Comparison of ENCODE assay signal across 26 cellular contexts in genomic region chr9:76247426-76247825, GRCh38.
"Had no signal": no experiment of that assay in that cellular context is flagged by ENCODE, and none has a peak within 500 bp of the region (broad histone marks: within the 10 kb centered on the region; RNA-seq: fewer than 3 reads in every experiment).

No MANE protein-coding gene starts in this region.

- FAIRE-seq: pancreas, small intestine, urothelium cell line had no signal

- H3K27me3 ChIP-seq: neutrophil, pancreas, right lobe of liver, sigmoid colon, stomach, thyroid gland, tibial nerve, upper lobe of left lung, vagina had no signal

- H3K9me3 ChIP-seq: neutrophil, pancreas, psoas muscle, right lobe of liver, sigmoid colon, stomach, thoracic aorta, thyroid gland, tibial nerve, upper lobe of left lung, vagina had no signal

- H3K4me3 ChIP-seq: pancreas, psoas muscle, right lobe of liver, sigmoid colon, stomach, thoracic aorta, thyroid gland, tibial nerve, upper lobe of left lung, vagina had no signal

- DNase-seq: naive thymus-derived CD8-positive, alpha-beta T cell; nephron progenitor cell; nucleus accumbens; pancreas; psoas muscle; right cardiac atrium; right lobe of liver; sigmoid colon; small intestine; stimulated activated CD4-positive, alpha-beta T cell treated with anti-CD3 and anti-CD28 coated beads, Interleukin-15, amount 100 ng/mL, for 24 hours; stimulated activated CD4-positive, alpha-beta T cell treated with anti-CD3 and anti-CD28 coated beads, Interleukin-2, amount 100 ng/mL, for 24 hours; stimulated activated CD4-positive, alpha-beta T cell treated with anti-CD3 and anti-CD28 coated beads, Interleukin-2, amount 100 ng/mL, for 48 hours; stimulated activated CD4-positive, alpha-beta T cell treated with anti-CD3 and anti-CD28 coated beads, Interleukin-4, amount 100 ng/mL, for 24 hours; stimulated activated naive B cell treated with anti-CD40 and anti-IgM and Interleukin-4, amounts not matched to agents 10 μg/mL and 1 μg/mL and 100 μg/mL, for 72 hours; stimulated activated naive CD4-positive, alpha-beta T cell treated with Interleukin-2 at 50 U/mL for 16 hours; stomach; thyroid gland; trophoblast cell had no signal

- ATAC-seq: naive thymus-derived CD8-positive, alpha-beta T cell; natural killer cell treated with Interleukin-12 subunit alpha and Interleukin-12 subunit beta and Interleukin-15 and Interleukin-18, amount 100 ng/mL, for 72 hours; pancreas; psoas muscle; right cardiac atrium; right lobe of liver; stimulated activated effector memory CD8-positive, alpha-beta T cell treated with anti-CD3 and anti-CD28 coated beads, Interleukin-12 subunit alpha, Interleukin-12 subunit beta, amount 100 ng/mL, for 72 hours; stimulated activated naive B cell treated with anti-CD40 and anti-IgM and Interleukin-4, amounts not matched to agents 10 μg/mL and 1 μg/mL and 100 μg/mL, for 72 hours had no signal

- H3K27ac ChIP-seq: neutrophil, pancreas, psoas muscle, right lobe of liver, sigmoid colon, stomach, thoracic aorta, thyroid gland, tibial nerve, upper lobe of left lung, vagina had no signal

- H3K4me1 ChIP-seq: pancreas, psoas muscle, right lobe of liver, sigmoid colon, stomach, thyroid gland, tibial nerve, upper lobe of left lung, vagina had no signal

- H3K36me3 ChIP-seq: neutrophil, pancreas, right lobe of liver, sigmoid colon, stomach, thoracic aorta, thyroid gland, tibial nerve, upper lobe of left lung, vagina had no signal
